ENCODE assay signal across 33 cellular contexts in genomic region chr15:79163395-79163794, GRCh38.
"Had no signal": no experiment of that assay in that cellular context is flagged by ENCODE, and none has a peak within 500 bp of the region (broad histone marks: within the 10 kb centered on the region; RNA-seq: fewer than 3 reads in every experiment).

No MANE protein-coding gene starts in this region.

- H3K27ac ChIP-seq: adrenal gland, ascending aorta, body of pancreas, brain microvascular endothelial cell, breast epithelium, cardiac muscle cell had no signal

- H3K4me3 ChIP-seq: adrenal gland, ascending aorta, body of pancreas, breast epithelium, cardiac muscle cell had no signal

- DNase-seq: activated effector memory CD4-positive, alpha-beta T cell treated with anti-CD3 and anti-CD28 coated beads, Interleukin-2, amount 50 U/mL, for 16 hours; activated effector memory CD4-positive, alpha-beta T cell treated with Interleukin-2 at 50 U/mL for 16 hours; activated gamma-delta T cell; activated gamma-delta T cell treated with Interleukin-2 at 50 U/mL for 16 hours; activated naive CD4-positive, alpha-beta T cell; activated naive CD4-positive, alpha-beta T cell treated with anti-CD3 and anti-CD28 coated beads for 36 hours; activated naive CD4-positive, alpha-beta T cell treated with anti-CD3 and anti-CD28 coated beads, Interleukin-2, amount 10 ng/mL, durations not matched to agents 7 days and 5 days; activated naive CD4-positive, alpha-beta T cell treated with anti-CD3 and anti-CD28 coated beads, Interleukin-2, amount 50 U/mL, for 16 hours; activated naive CD4-positive, alpha-beta T cell treated with Interleukin-2 at 50 U/mL for 16 hours; activated naive CD8-positive, alpha-beta T cell treated with anti-CD3 and anti-CD28 coated beads for 36 hours; activated naive CD8-positive, alpha-beta T cell treated with anti-CD3 and anti-CD28 coated beads, Interleukin-2, amount 10 ng/mL, durations not matched to agents 7 days and 5 days; activated naive CD8-positive, alpha-beta T cell treated with anti-CD3 and anti-CD28 coated beads, Interleukin-2, amount 50 U/mL, for 24 hours; activated T-cell treated with anti-CD3 and anti-CD28 coated beads, Interleukin-2, amount 50 U/mL, for 24 hours; activated T-cell treated with anti-CD3 and anti-CD28 coated beads, Interleukin-2, amount 50 U/mL, for 4 hours; activated T-cell treated with anti-CD3 and anti-CD28 coated beads, Interleukin-2, amount 50 U/mL, for 48 hours; activated T-cell treated with anti-CD3 and anti-CD28 coated beads, Interleukin-2, amount 50 U/mL, for 72 hours; adrenal gland; amniotic stem cell; amygdala; anterior cingulate cortex; aorta; body of pancreas; brain microvascular endothelial cell; caudate nucleus; central memory CD4-positive, alpha-beta T cell; cerebellar nuclear complex had no signal

- ATAC-seq: activated naive CD4-positive, alpha-beta T cell treated with anti-CD3 and anti-CD28 coated beads, Interleukin-2, amount 50 U/mL, for 72 hours; activated naive CD8-positive, alpha-beta T cell treated with anti-CD3 and anti-CD28 coated beads, Interleukin-2, amount 50 U/mL, for 24 hours; activated T-cell treated with anti-CD3 and anti-CD28 coated beads, Interleukin-2, amount 50 U/mL, for 4 hours; activated T-cell treated with anti-CD3 and anti-CD28 coated beads, Interleukin-2, amount 50 U/mL, for 72 hours; activated T-helper 17 cell treated with anti-CD3 and anti-CD28 coated beads, Interleukin-2, amount 50 U/mL, for 72 hours; body of pancreas had no signal

- H3K4me1 ChIP-seq: adrenal gland, ascending aorta, body of pancreas, breast epithelium had no signal

- H3K9me3 ChIP-seq: adrenal gland, ascending aorta, body of pancreas, breast epithelium had no signal

- H3K36me3 ChIP-seq: adrenal gland, ascending aorta, brain microvascular endothelial cell, breast epithelium, cardiac muscle cell had no signal

- FAIRE-seq: astrocyte, bronchial epithelial cell had no signal

- H3K27me3 ChIP-seq: adrenal gland, ascending aorta, body of pancreas, brain microvascular endothelial cell, breast epithelium, cardiac muscle cell had no signal
